8 cellular contexts compared by ENCODE assay signal in genomic region chr14:75711796-75712211, GRCh38. TPM values are rescaled to one million over a fixed set of nuclear protein-coding genes. Genes with fewer than 3 reads are reported as not detected.
DNase-seq lines count a peak whose midpoint lies in the region; ATAC-seq and TF ChIP-seq lines count a peak whose summit lies in the region.

No MANE protein-coding gene starts in this region.

- peak; percentile 15 for DNase-seq in NCI-H2029 (lab: John Stamatoyannopoulos, UW)
- DNase-seq in dermis blood vessel endothelial cell = peak; percentile 72
- DNase-seq in right lobe of liver = peak; percentile 69 to 77 (median 71)
- DNase-seq in type B pancreatic cell (ENCODE audit: extremely low spot score, unreplicated experiment) = no peak
- no peak for DNase-seq in COLO829 (ENCODE audit: low spot score)
- DNase-seq in activated CD4-positive, alpha-beta T cell treated with anti-CD3 and anti-CD28 coated beads for 48 hours = no peak

- H3K36me3 Mint-ChIP-seq in type B pancreatic cell = peaks cover 4% of the 10 kb centered on the region

- peak overlapping the region; percentile 36 to 59 (median 39) for H3K27ac ChIP-seq in right lobe of liver

- no peak overlapping the region for H3K4me3 Mint-ChIP-seq in type B pancreatic cell

- no peaks in the 10 kb centered on the region for H3K27me3 Mint-ChIP-seq in type B pancreatic cell

- H3K4me1 ChIP-seq in right lobe of liver = peaks cover 0 to 17% (median 3%) of the 10 kb centered on the region in 4 donors

- no peaks in the 10 kb centered on the region for H3K27me3 ChIP-seq in right lobe of liver

- no peak for TF ChIP-seq CTCF in right lobe of liver (IDR thresholded peaks at IDR 0.05)
- TF ChIP-seq CTCF in type B pancreatic cell (conservative IDR thresholded peaks at IDR 0.05) = no peak

- H3K9me3 ChIP-seq in right lobe of liver = no peaks in the 10 kb centered on the region

- H3K36me3 ChIP-seq in right lobe of liver = no peaks in the 10 kb centered on the region

- no peak for TF ChIP-seq POLR2A in right lobe of liver (IDR thresholded peaks at IDR 0.05)

- 12% methylated on average over 4 of the region's 4 CpGs for WGBS in right lobe of liver (ENCODE audit: insufficient coverage, low coverage, low lambda C conversion rate, missing lambda C conversion rate)

- no peaks in the 10 kb centered on the region for H3K9me3 Mint-ChIP-seq in type B pancreatic cell

- intact Hi-C loops in right lobe of liver (cut with DNase I) = loop anchor here in 1 of 2 donors (5.0 kb wide), 1 partner anchor 270 kb away; the partner anchor contains the start of gene TGFB3

- peak overlapping the region; percentile 50 for H3K27ac Mint-ChIP-seq in type B pancreatic cell

- H3K4me3 ChIP-seq in right lobe of liver = no peak overlapping the region

- peaks cover 18% of the 10 kb centered on the region for H3K4me1 Mint-ChIP-seq in type B pancreatic cell (ENCODE audit: unreplicated experiment)

- peak; percentile 61 for ATAC-seq in GM18873 (IDR thresholded peaks at IDR 0.05; ENCODE audit: low FRiP score, unreplicated experiment)
- ATAC-seq in right lobe of liver = peak; percentile 81 to 91 (median 86)
- ATAC-seq in HG03439 (IDR thresholded peaks at IDR 0.05; ENCODE audit: unreplicated experiment) = no peak

RNA-seq across cellular contexts. Expression of gene TTLL5, which starts 50.8 kb away (rescaled TPM):
- total RNA-seq in dermis blood vessel endothelial cell (36.9 and 41.7 TPM in 2 replicates), right lobe of liver (10 to 100 TPM in 4 of 6 experiments, 1 to 10 TPM in 2; 7.4 to 13.8 (median 11.9) TPM), type B pancreatic cell (ENCODE audit: low replicate concordance) (36.7 and 44.7 TPM in 2 replicates)

RNA-seq across cellular contexts. Expression of gene ERG28, which starts 51.1 kb away (rescaled TPM):
- 5.3 and 7.6 TPM in 2 replicates for total RNA-seq in dermis blood vessel endothelial cell
- 10 to 100 TPM in 5 of 6 experiments, 1 to 10 TPM in 1; 7.9 to 31.5 (median 20.1) TPM for total RNA-seq in right lobe of liver
- 24.6 and 25.5 TPM in 2 replicates for total RNA-seq in type B pancreatic cell (ENCODE audit: low replicate concordance)

Comparison
In these comparisons a context has a peak if more than half of its experiments do, and no peak if none do; other contexts are left out.
1. DNase-seq: peak in NCI-H2029 (single experiment), dermis blood vessel endothelial cell (single experiment) and right lobe of liver (3 of 3); none in type B pancreatic cell (single experiment), COLO829 (single experiment) and activated CD4-positive, alpha-beta T cell treated with anti-CD3 and anti-CD28 coated beads for 48 hours (single experiment).